In the genomic region with DNA sequence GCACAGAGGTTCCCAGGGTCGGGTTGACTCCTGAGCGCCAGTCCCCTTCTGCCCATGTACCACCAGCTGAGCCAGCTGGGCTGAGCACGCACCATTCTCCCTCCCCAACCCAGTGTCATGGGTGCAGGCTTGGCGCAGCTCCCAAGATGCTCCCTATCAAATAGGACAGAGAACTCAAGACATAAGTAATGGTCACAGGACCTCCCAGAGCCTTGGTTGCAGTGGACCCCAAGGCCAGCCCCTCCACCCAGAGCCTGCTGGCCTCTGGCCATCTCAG, we compare ENCODE assay signal across 19 cellular contexts. TPM values are rescaled to one million over a fixed set of nuclear protein-coding genes. Genes with fewer than 3 reads are reported as not detected.
DNase-seq lines count a peak whose midpoint lies in the region; ATAC-seq and TF ChIP-seq lines count a peak whose summit lies in the region.
"Had no signal": no experiment of that assay in that cellular context is flagged by ENCODE, and none has a peak within 500 bp of the region (broad histone marks: within the 10 kb centered on the region; RNA-seq: fewer than 3 reads in every experiment).

No MANE protein-coding gene starts in this region.

- CTCF ChIA-PET in activated naive CD4-positive, alpha-beta T cell treated with anti-CD3 and anti-CD28 coated beads for 36 hours (lab: Charles Lee): interaction anchor here (1.8 to 2.5 kb wide), 2 partner anchors 24 to 90 kb away, joined by 5 to 9 read pairs; no protein-coding TSS in a partner anchor
- CTCF ChIA-PET in naive thymus-derived CD4-positive, alpha-beta T cell (lab: Charles Lee): no interaction called here
- CTCF ChIA-PET in CD8-positive, alpha-beta memory T cell (lab: Charles Lee): interaction anchor here (1.1 kb wide), 1 partner anchor 15 kb away, joined by 4 read pairs; no protein-coding TSS in a partner anchor

- H3K4me3 ChIP-seq in ascending aorta (no peak overlapping the region), transverse colon (no peak overlapping the region)
- no peak overlapping the region for H3K4me3 ChIP-seq in naive thymus-derived CD4-positive, alpha-beta T cell (ENCODE audit: low read length)
- H3K4me3 ChIP-seq in CD8-positive, alpha-beta memory T cell (ENCODE audit: low read length): no peak overlapping the region
- H3K4me3 ChIP-seq: BLaER1, tibial nerve had no signal

- no peak for DNase-seq in activated naive CD4-positive, alpha-beta T cell treated with anti-CD3 and anti-CD28 coated beads, Interleukin-2, amount 50 U/mL, for 72 hours (ENCODE audit: low spot score in 2 of 2)
- no peak for DNase-seq in activated naive CD4-positive, alpha-beta T cell treated with anti-CD3 and anti-CD28 coated beads for 36 hours
- DNase-seq in ascending aorta (ENCODE audit: low spot score in 2 of 2) (peak in 1 of 2 donors; percentile 54), transverse colon (no peak), G401 (ENCODE audit: low spot score) (no peak)
- no peak for DNase-seq in naive thymus-derived CD4-positive, alpha-beta T cell
- no peak for DNase-seq in CD8-positive, alpha-beta memory T cell
- DNase-seq: activated CD8-positive, alpha-beta memory T cell treated with anti-CD3 and anti-CD28 coated beads for 24 hours; activated T-cell treated with anti-CD3 and anti-CD28 coated beads, Interleukin-2, amount 50 U/mL, for 48 hours; dermis blood vessel endothelial cell; immature natural killer cell; KBM-7; occipital lobe had no signal

- intact Hi-C loops in activated naive CD4-positive, alpha-beta T cell treated with anti-CD3 and anti-CD28 coated beads for 36 hours (cut with micrococcal nuclease): no loop called here
- intact Hi-C loops in ascending aorta (cut with DNase I): no loop called here
- intact Hi-C loops in naive thymus-derived CD4-positive, alpha-beta T cell (cut with micrococcal nuclease): no loop called here
- intact Hi-C loops in transverse colon (cut with DNase I; ENCODE audit: low total_unique reads): no loop called here

- H3K4me1 Mint-ChIP-seq in activated naive CD4-positive, alpha-beta T cell treated with anti-CD3 and anti-CD28 coated beads for 36 hours (ENCODE audit: low read depth): peaks cover 23% of the 10 kb centered on the region
- H3K4me1 Mint-ChIP-seq in naive thymus-derived CD4-positive, alpha-beta T cell: peaks cover 22 to 39% (median 36%) of the 10 kb centered on the region in 7 donors
- H3K4me1 Mint-ChIP-seq in CD8-positive, alpha-beta memory T cell: peaks cover 25 to 42% (median 29%) of the 10 kb centered on the region in 3 donors

- peaks cover 0 to 7% of the 10 kb centered on the region in 2 donors for H3K36me3 Mint-ChIP-seq in activated naive CD4-positive, alpha-beta T cell treated with anti-CD3 and anti-CD28 coated beads, Interleukin-2, amount 50 U/mL, for 72 hours
- peaks cover 13% of the 10 kb centered on the region for H3K36me3 Mint-ChIP-seq in activated naive CD4-positive, alpha-beta T cell treated with anti-CD3 and anti-CD28 coated beads for 36 hours (ENCODE audit: low read depth)
- H3K36me3 Mint-ChIP-seq in naive thymus-derived CD4-positive, alpha-beta T cell: peaks cover 0 to 29% (median 5%) of the 10 kb centered on the region in 5 donors
- H3K36me3 Mint-ChIP-seq in CD8-positive, alpha-beta memory T cell: peaks cover 0 to 57% (median 12%) of the 10 kb centered on the region in 3 donors

- no peak for TF ChIP-seq EP300 in transverse colon (IDR thresholded peaks at IDR 0.05; ENCODE audit: low read depth)

- no peaks in the 10 kb centered on the region for H3K9me3 Mint-ChIP-seq in activated naive CD4-positive, alpha-beta T cell treated with anti-CD3 and anti-CD28 coated beads, Interleukin-2, amount 50 U/mL, for 72 hours
- H3K9me3 Mint-ChIP-seq in activated naive CD4-positive, alpha-beta T cell treated with anti-CD3 and anti-CD28 coated beads for 36 hours: no peaks in the 10 kb centered on the region
- H3K9me3 Mint-ChIP-seq in naive thymus-derived CD4-positive, alpha-beta T cell: no peaks in the 10 kb centered on the region
- H3K9me3 Mint-ChIP-seq in CD8-positive, alpha-beta memory T cell: no peaks in the 10 kb centered on the region
- H3K9me3 Mint-ChIP-seq: activated naive CD4-positive, alpha-beta T cell treated with anti-CD3 and anti-CD28 coated beads, Interleukin-2, amount 50 U/mL, for 24 hours; immature natural killer cell had no signal

- TF ChIP-seq CTCF in ascending aorta (IDR thresholded peaks at IDR 0.05): no peak
- no peak for TF ChIP-seq CTCF in transverse colon (IDR thresholded peaks at IDR 0.05)

- TF ChIP-seq POLR2A in transverse colon (IDR thresholded peaks at IDR 0.05): no peak

- H3K27me3 ChIP-seq in ascending aorta (no peaks in the 10 kb centered on the region), transverse colon (no peaks in the 10 kb centered on the region)
- no peaks in the 10 kb centered on the region for H3K27me3 ChIP-seq in naive thymus-derived CD4-positive, alpha-beta T cell (ENCODE audit: control insufficient read depth in 2 of 2, insufficient read depth in 2 of 2, low read length in 2 of 2)
- no peaks in the 10 kb centered on the region for H3K27me3 ChIP-seq in CD8-positive, alpha-beta memory T cell (ENCODE audit: insufficient read depth, low read length, poor library complexity, severe bottlenecking)
- H3K27me3 ChIP-seq: BLaER1, right atrium auricular region, tibial nerve had no signal

- in situ Hi-C loops in transverse colon (cut with MboI; ENCODE audit: low pct_ligation_motif_present in 1 of 4, low pct_unique_long_range_greater_than_20kb in 1 of 4, low sequenced_read_pairs in 3 of 4): no loop called here
- in situ Hi-C loops in G401 (cut with HindIII; ENCODE audit: low sequenced_read_pairs): no loop called here

- H3K27ac ChIP-seq in ascending aorta (peak overlapping the region; percentile 59 to 67), transverse colon (peak overlapping the region; percentile 67 to 75 (median 72))
- H3K27ac ChIP-seq in naive thymus-derived CD4-positive, alpha-beta T cell (ENCODE audit: low read depth, low read length): no peak overlapping the region
- H3K27ac ChIP-seq in CD8-positive, alpha-beta memory T cell (ENCODE audit: low read depth, low read length): no peak overlapping the region
- H3K27ac ChIP-seq: BLaER1, right atrium auricular region had no signal

- H3K27me3 Mint-ChIP-seq in activated naive CD4-positive, alpha-beta T cell treated with anti-CD3 and anti-CD28 coated beads for 36 hours (ENCODE audit: low read depth): no peaks in the 10 kb centered on the region
- no peaks in the 10 kb centered on the region for H3K27me3 Mint-ChIP-seq in naive thymus-derived CD4-positive, alpha-beta T cell
- H3K27me3 Mint-ChIP-seq in CD8-positive, alpha-beta memory T cell: peaks cover 0 to 3% of the 10 kb centered on the region in 2 donors
- H3K27me3 Mint-ChIP-seq: activated naive CD4-positive, alpha-beta T cell treated with anti-CD3 and anti-CD28 coated beads, Interleukin-2, amount 50 U/mL, for 24 hours had no signal

- no peaks in the 10 kb centered on the region for H3K9me3 ChIP-seq in ascending aorta
- no peaks in the 10 kb centered on the region for H3K9me3 ChIP-seq in naive thymus-derived CD4-positive, alpha-beta T cell (ENCODE audit: control insufficient read depth in 2 of 3, low read length in 3 of 3)
- no peaks in the 10 kb centered on the region for H3K9me3 ChIP-seq in transverse colon
- no peaks in the 10 kb centered on the region for H3K9me3 ChIP-seq in CD8-positive, alpha-beta memory T cell (ENCODE audit: low read length)
- H3K9me3 ChIP-seq: BLaER1, right atrium auricular region, tibial nerve had no signal

- POLR2A ChIA-PET in naive thymus-derived CD4-positive, alpha-beta T cell (lab: Charles Lee): interaction anchor here (2.0 kb wide), 1 partner anchor 12 kb away, joined by 6 read pairs; no protein-coding TSS in a partner anchor
- POLR2A ChIA-PET in CD8-positive, alpha-beta memory T cell (lab: Charles Lee): no interaction called here

- peaks cover 8% of the 10 kb centered on the region in 2 donors for H3K4me1 ChIP-seq in ascending aorta
- H3K4me1 ChIP-seq in naive thymus-derived CD4-positive, alpha-beta T cell (ENCODE audit: control insufficient read depth in 2 of 2, insufficient read depth in 2 of 2, low read length in 2 of 2): peaks cover 14 to 19% of the 10 kb centered on the region in 2 donors
- peaks cover 4 to 26% (median 13%) of the 10 kb centered on the region in 4 donors for H3K4me1 ChIP-seq in transverse colon
- peaks cover 25% of the 10 kb centered on the region for H3K4me1 ChIP-seq in CD8-positive, alpha-beta memory T cell (ENCODE audit: insufficient read depth, low read length)

- H3K36me3 ChIP-seq in ascending aorta (peaks cover 46 to 59% of the 10 kb centered on the region in 2 donors), transverse colon (peaks cover 0 to 28% (median 13%) of the 10 kb centered on the region in 4 donors)
- peaks cover 0 to 53% (median 14%) of the 10 kb centered on the region in 3 experiments for H3K36me3 ChIP-seq in naive thymus-derived CD4-positive, alpha-beta T cell (ENCODE audit: control insufficient read depth in 2 of 3, insufficient read depth in 3 of 3, low read length in 3 of 3)
- peaks cover 23% of the 10 kb centered on the region for H3K36me3 ChIP-seq in CD8-positive, alpha-beta memory T cell (ENCODE audit: insufficient read depth, low read length)

- whole genome bisulfite sequencing in transverse colon (ENCODE audit: low coverage in 1 of 2), 2 donors: 93% methylated on average over 4 of the region's 4 CpGs; no CpG with 5 or more reads in 1 of the 2 donors

- H3K27ac Mint-ChIP-seq in activated naive CD4-positive, alpha-beta T cell treated with anti-CD3 and anti-CD28 coated beads, Interleukin-2, amount 50 U/mL, for 72 hours: peak overlapping the region; percentile 94 to 96
- no peak overlapping the region for H3K27ac Mint-ChIP-seq in activated naive CD4-positive, alpha-beta T cell treated with anti-CD3 and anti-CD28 coated beads for 36 hours
- H3K27ac Mint-ChIP-seq in naive thymus-derived CD4-positive, alpha-beta T cell: peak overlapping the region in 6 of 9 donors; percentile 15 to 95 (median 62)
- H3K27ac Mint-ChIP-seq in CD8-positive, alpha-beta memory T cell: peak overlapping the region in 3 of 8 donors; percentile 21 to 78 (median 40)
- H3K27ac Mint-ChIP-seq: activated naive CD4-positive, alpha-beta T cell treated with anti-CD3 and anti-CD28 coated beads, Interleukin-2, amount 50 U/mL, for 24 hours had no signal

- no peak for ATAC-seq in activated naive CD4-positive, alpha-beta T cell treated with anti-CD3 and anti-CD28 coated beads, Interleukin-2, amount 50 U/mL, for 72 hours
- ATAC-seq in naive thymus-derived CD4-positive, alpha-beta T cell: no peak
- ATAC-seq in GM21786 (IDR thresholded peaks at IDR 0.05; ENCODE audit: unreplicated experiment): no peak
- ATAC-seq: activated CD4-positive, CD25-positive, alpha-beta regulatory T cell treated with anti-CD3 and anti-CD28 coated beads, Interleukin-2, amount 50 U/mL, for 24 hours had no signal

- no peak overlapping the region for H3K4me3 Mint-ChIP-seq in activated naive CD4-positive, alpha-beta T cell treated with anti-CD3 and anti-CD28 coated beads for 36 hours
- H3K4me3 Mint-ChIP-seq in naive thymus-derived CD4-positive, alpha-beta T cell: peak overlapping the region in 3 of 10 donors; percentile 89 to 95 (median 89)
- H3K4me3 Mint-ChIP-seq in CD8-positive, alpha-beta memory T cell: no peak overlapping the region
- H3K4me3 Mint-ChIP-seq: activated naive CD4-positive, alpha-beta T cell treated with anti-CD3 and anti-CD28 coated beads, Interleukin-2, amount 50 U/mL, for 24 hours had no signal

RNA-seq across cellular contexts. Expression of a gene that starts 1.8 kb away (rescaled TPM):
- 10 to 100 TPM; 12.5 to 13.8 TPM for total RNA-seq in activated naive CD4-positive, alpha-beta T cell treated with anti-CD3 and anti-CD28 coated beads, Interleukin-2, amount 50 U/mL, for 72 hours
- 1 to 10 TPM; 4.1 to 5.4 TPM for total RNA-seq in activated naive CD4-positive, alpha-beta T cell treated with anti-CD3 and anti-CD28 coated beads for 36 hours
- total RNA-seq in ascending aorta (5.0 TPM), transverse colon (10 to 100 TPM in 3 of 4 donors, 1 to 10 TPM in 1; 7.4 to 29.9 (median 14.5) TPM)
- total RNA-seq in naive thymus-derived CD4-positive, alpha-beta T cell: 10 to 100 TPM; 17.6 to 30.2 (median 23.1) TPM
- polyA plus RNA-seq in naive thymus-derived CD4-positive, alpha-beta T cell: 10 to 100 TPM; 14.4 to 15.1 TPM
- total RNA-seq in CD8-positive, alpha-beta memory T cell: 1 to 10 TPM; 8.5 to 9.5 TPM
- polyA plus RNA-seq in CD8-positive, alpha-beta memory T cell: 21.8 TPM
- total RNA-seq in G401 (2014; rRNA removed; shearing (Covaris generic)): 0.25 and 5.6 TPM in 2 replicates

Comparison
In these comparisons a context has a peak if more than half of its experiments do, and no peak if none do; other contexts are left out.
1. H3K27ac ChIP-seq: peak in ascending aorta (2 of 2) and transverse colon (4 of 4); none in naive thymus-derived CD4-positive, alpha-beta T cell (single experiment) and CD8-positive, alpha-beta memory T cell (single experiment).